8 cellular contexts compared by ENCODE assay signal in the genomic region with DNA sequence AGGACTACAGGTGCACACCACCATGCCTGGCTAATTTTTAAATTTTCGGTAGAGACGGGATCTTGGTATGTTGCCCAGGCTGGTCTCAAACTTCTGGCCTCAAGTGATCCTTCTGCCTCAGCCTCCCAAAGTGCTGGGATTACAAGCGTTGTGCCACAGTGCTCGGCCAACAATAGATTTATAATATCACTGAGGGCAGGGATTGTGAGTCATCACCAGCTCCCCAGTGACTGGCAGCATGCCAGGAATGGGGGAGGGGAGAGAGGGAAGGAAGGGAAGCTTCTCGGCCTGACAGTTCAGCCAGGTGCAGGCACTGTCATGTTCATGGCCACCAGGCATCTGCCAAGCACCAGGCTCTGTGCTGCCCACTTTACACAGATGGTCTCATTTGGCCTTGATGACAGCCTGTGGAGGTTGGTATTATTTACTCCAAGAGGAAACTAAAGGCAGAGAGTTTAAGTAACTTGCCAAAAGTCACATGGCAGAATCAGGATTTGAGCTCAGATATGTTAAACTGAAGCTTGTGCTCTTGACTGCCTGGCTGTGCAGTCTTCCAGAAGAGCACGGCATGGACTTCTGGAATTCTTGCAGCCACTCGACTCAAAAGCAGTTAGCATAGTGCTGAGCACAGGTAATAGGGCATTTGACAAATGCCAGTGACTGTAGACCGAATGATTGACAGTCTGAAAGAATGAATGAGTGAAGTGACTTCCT. TPM values are rescaled to one million over a fixed set of nuclear protein-coding genes. Genes with fewer than 3 reads are reported as not detected.
A peak's percentile ranks its signal among the peaks of the same experiment; 100 is the strongest.
DNase-seq lines count a peak whose midpoint lies in the region; ATAC-seq and TF ChIP-seq lines count a peak whose summit lies in the region.
"Not testable (repeated sequence)": the region's sequence is repeated elsewhere in the genome, so short reads cannot be mapped to it uniquely, and the experiment has no call there.

No MANE protein-coding gene starts in this region.

- not testable (repeated sequence) for H3K4me3 Mint-ChIP-seq in CD8-positive, alpha-beta T cell; WTC11; neural crest cell

- 22 to 29% (median 26%) methylated on average over 3 to 6 of the region's 8 CpGs for WGBS in adrenal gland, 4 donors

- not testable (repeated sequence) for H3K36me3 ChIP-seq in CD8-positive, alpha-beta T cell (ENCODE audit: insufficient read depth, low read length); adrenal gland (replicated peaks in 1 of 2)

- H3K27me3 ChIP-seq in CD8-positive, alpha-beta T cell (ENCODE audit: insufficient read depth, low read length); adrenal gland: not testable (repeated sequence)

- not testable (repeated sequence) for H3K4me1 Mint-ChIP-seq in CD8-positive, alpha-beta T cell (ENCODE audit: low read depth)
- H3K4me1 Mint-ChIP-seq in WTC11 (peaks cover 19% of the 10 kb centered on the region), neural crest cell (peaks cover 20% of the 10 kb centered on the region)

- DNase-seq in CD8-positive, alpha-beta T cell, result peak; percentile 6 to 78 (median 61)
- DNase-seq in LHCN-M2 (ENCODE audit: low read depth) (peak; percentile 88), NCI-H774 (lab: John Stamatoyannopoulos, UW) (peak; percentile 84), WTC11 (ENCODE audit: low spot score) (peak; percentile 20), adrenal gland (peak; percentile 90 to 95 (median 94)), foreskin fibroblast (peak; percentile 46 to 80)
- not testable (repeated sequence) for DNase-seq in neural crest cell (ENCODE audit: low read depth, low spot score)
- DNase-seq in stimulated activated CD8-positive, alpha-beta memory T cell treated with anti-CD3 and anti-CD28 coated beads, Interleukin-2, amount 100 ng/mL, for 48 hours (ENCODE audit: low read depth in 2 of 2), result peak; percentile 20 to 27

- H3K4me3 ChIP-seq in CD8-positive, alpha-beta T cell (ENCODE audit: low read depth, low read length); adrenal gland; foreskin fibroblast (ENCODE audit: low read depth in 1 of 2, low read length in 2 of 2): not testable (repeated sequence)

- not testable (repeated sequence) for TF ChIP-seq CTCF in CD8-positive, alpha-beta T cell (IDR thresholded peaks at IDR 0.05); WTC11 (IDR thresholded peaks at IDR 0.05); adrenal gland (IDR thresholded peaks at IDR 0.05); foreskin fibroblast (IDR thresholded peaks at IDR 0.05; ENCODE audit: low read depth, low read length); neural crest cell (conservative IDR thresholded peaks at IDR 0.05)

- H3K4me1 ChIP-seq in CD8-positive, alpha-beta T cell (ENCODE audit: insufficient read depth, low read length); adrenal gland (replicated peaks in 1 of 2): not testable (repeated sequence)

- intact Hi-C loops in CD8-positive, alpha-beta T cell (cut with DNase I, micrococcal nuclease), result loop anchor here in 1 of 2 experiments (10.0 kb wide), 2 partner anchors 406 to 1796 kb away; a partner anchor contains a TSS
- intact Hi-C loops in adrenal gland (cut with DNase I), result not testable (repeated sequence)

- not testable (repeated sequence) for H3K36me3 Mint-ChIP-seq in CD8-positive, alpha-beta T cell; WTC11; neural crest cell (ENCODE audit: low read depth)

- POLR2A ChIA-PET in CD8-positive, alpha-beta T cell (lab: Charles Lee); WTC11 (lab: Charles Lee): not testable (repeated sequence)

- not testable (repeated sequence) for H3K9me3 ChIP-seq in CD8-positive, alpha-beta T cell (ENCODE audit: low read length); adrenal gland (replicated peaks in 1 of 3)

- CTCF ChIA-PET in CD8-positive, alpha-beta T cell (lab: Charles Lee), result not testable (repeated sequence)
- CTCF ChIA-PET in WTC11 (lab: Charles Lee), result interaction anchor here (0.7 kb wide), 1 partner anchor 936 kb away, joined by 4 read pairs; no protein-coding TSS in a partner anchor

- not testable (repeated sequence) for H3K27ac ChIP-seq in CD8-positive, alpha-beta T cell (ENCODE audit: low read depth, low read length)
- peak overlapping the region in 4 of 5 donors; percentile 43 to 86 (median 56) for H3K27ac ChIP-seq in adrenal gland

- H3K9me3 Mint-ChIP-seq in CD8-positive, alpha-beta T cell; WTC11; neural crest cell: not testable (repeated sequence)

- H3K27me3 Mint-ChIP-seq in CD8-positive, alpha-beta T cell (ENCODE audit: low read depth); WTC11 (ENCODE audit: low read depth); neural crest cell (ENCODE audit: low read depth): not testable (repeated sequence)

- peak; percentile 29 for ATAC-seq in CD8-positive, alpha-beta T cell
- ATAC-seq in WTC11, result not testable (repeated sequence)

- TF ChIP-seq POLR2A in adrenal gland (IDR thresholded peaks at IDR 0.05), result peak in 1 of 2 donors; percentile 12

- H3K27ac Mint-ChIP-seq in CD8-positive, alpha-beta T cell, result peak overlapping the region; percentile 6
- H3K27ac Mint-ChIP-seq in WTC11, result not testable (repeated sequence)
- peak overlapping the region; percentile 64 for H3K27ac Mint-ChIP-seq in neural crest cell (ENCODE audit: unreplicated experiment)

TF ChIP-seq in WTC11, 78 proteins besides CTCF, POLR2A, EP300 and RAD21:
- TF ChIP-seq ZNF121 (CRISPR knock-in tag; IDR thresholded peaks at IDR 0.05) (peak; percentile 65), GABPB1 (CRISPR knock-in tag; IDR thresholded peaks at IDR 0.05) (peak; percentile 17; the same call in 1 of the 2 replicates)

RNA-seq across cellular contexts. Expression of a gene that starts 7.8 kb away (rescaled TPM):
- 100 to 1,000 TPM in 1 of 2 experiments, 10 to 100 TPM in 1; 91.1 to 101 TPM for total RNA-seq in CD8-positive, alpha-beta T cell
- 38.3 and 38.7 TPM in 2 replicates for total RNA-seq in LHCN-M2 (2014; rRNA removed)
- polyA plus RNA-seq in LHCN-M2 (2012), result 15.2 TPM
- total RNA-seq in WTC11 (2021), result 38.0 to 42.9 TPM (median 39.4 TPM) in 3 replicates
- 10 to 100 TPM; 18.2 to 37.7 (median 31.2) TPM for total RNA-seq in adrenal gland
- polyA plus RNA-seq in adrenal gland, result 10 to 100 TPM; 13.2 to 55.9 (median 13.6) TPM
- total RNA-seq in neural crest cell, result 52.8 and 60.6 TPM in 2 replicates

RNA-seq across cellular contexts. Expression of a gene that starts 47.1 kb away (rescaled TPM):
- total RNA-seq in CD8-positive, alpha-beta T cell, result 1 to 10 TPM; 5.8 to 7.0 TPM
- total RNA-seq in LHCN-M2 (2014; rRNA removed) (17.8 and 23.1 TPM in 2 replicates), WTC11 (2021) (29.5 to 33.6 TPM (median 29.6 TPM) in 3 replicates), adrenal gland (10 to 100 TPM; 11.0 to 29.4 (median 18.3) TPM), neural crest cell (43.8 and 44.9 TPM in 2 replicates)
- polyA plus RNA-seq in LHCN-M2 (2012), result 12.2 TPM
- 10 to 100 TPM in 1 of 3 donors, 1 to 10 TPM in 2; 5.1 to 20.6 (median 5.6) TPM for polyA plus RNA-seq in adrenal gland
